ENCODE assay signal across 13 cellular contexts in the genomic region with DNA sequence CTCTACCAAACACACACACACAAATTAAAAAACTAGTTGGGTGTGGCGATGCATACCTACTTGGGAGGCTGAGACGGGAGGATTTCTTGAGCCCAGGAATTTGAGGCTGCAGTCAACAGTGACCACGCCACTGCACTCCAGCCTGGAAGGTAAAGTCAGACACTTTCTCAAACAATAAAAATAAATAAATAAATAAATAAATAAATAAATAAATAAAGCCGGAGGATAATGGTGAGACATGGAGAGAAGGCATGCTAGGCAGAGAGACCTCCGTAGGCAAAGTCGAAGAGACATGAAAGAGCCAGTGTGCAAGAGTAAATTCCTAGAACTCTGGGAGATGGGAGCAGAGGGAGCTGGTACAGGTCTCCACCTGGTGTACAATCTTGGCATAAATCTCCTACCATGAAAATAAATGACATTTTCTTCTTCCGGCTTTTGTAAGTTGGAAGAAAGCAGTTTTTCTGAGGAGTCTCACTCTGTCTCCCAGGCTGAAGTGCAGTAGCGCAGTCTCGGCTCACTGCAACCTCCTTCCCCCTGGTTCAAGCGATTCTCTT. TPM values are rescaled to one million over a fixed set of nuclear protein-coding genes. Genes with fewer than 3 reads are reported as not detected.
"Had no signal": no experiment of that assay in that cellular context is flagged by ENCODE, and none has a peak within 500 bp of the region (broad histone marks: within the 10 kb centered on the region; RNA-seq: fewer than 3 reads in every experiment).

No MANE protein-coding gene starts in this region.

RNA-seq across cellular contexts. Expression of a gene that starts 37.7 kb away (rescaled TPM):
- total RNA-seq: chondrocyte had no signal

RNA-seq across cellular contexts. Expression of a gene that starts 46.8 kb away (rescaled TPM):
- total RNA-seq: activated B cell treated with CpG ODN at 0.5 μM for 24 hours; activated CD8-positive, alpha-beta T cell treated with anti-CD3 and anti-CD28 coated beads for 36 hours; activated T-cell treated with anti-CD3 and anti-CD28 coated beads, Interleukin-2, amount 50 U/mL, for 4 hours; activated T-helper 17 cell treated with anti-CD3 and anti-CD28 coated beads, Interleukin-2, amount 50 U/mL, for 72 hours; astrocyte; chondrocyte; dermis blood vessel endothelial cell; epithelial cell of proximal tubule; esophagus muscularis mucosa; gastroesophageal sphincter; glomerular endothelial cell; heart right ventricle; T-helper 17 cell had no signal
